In genomic region chr3:61522629-61523028, GRCh38 we compare ENCODE assay signal across 19 cellular contexts. TPM values are rescaled to one million over a fixed set of nuclear protein-coding genes. Genes with fewer than 3 reads are reported as not detected.
DNase-seq lines count a peak whose midpoint lies in the region; ATAC-seq, FAIRE-seq and TF ChIP-seq lines count a peak whose summit lies in the region.
"Had no signal": no experiment of that assay in that cellular context is flagged by ENCODE, and none has a peak within 500 bp of the region (broad histone marks: within the 10 kb centered on the region; RNA-seq: fewer than 3 reads in every experiment).

No MANE protein-coding gene starts in this region.

- no peak for DNase-seq in GM18507 (ENCODE audit: extremely low spot score, insufficient read length, low read depth)
- no peak for DNase-seq in GM23338 (ENCODE audit: low spot score)
- no peak for DNase-seq in activated B cell treated with CpG ODN at 0.5 μM for 24 hours
- DNase-seq in G401 (ENCODE audit: low spot score), result no peak
- no peak for DNase-seq in urothelium cell line (ENCODE audit: low spot score)
- DNase-seq: ACHN, AML-193, DMS 273 treated with DMSO at 0.1 percent for 48 hours, GF-D8, NCI-H187, NCI-H82, Peyer's patch, SK-N-SH had no signal

- H3K4me1 Mint-ChIP-seq in GM23338, result peaks cover 25% of the 10 kb centered on the region
- H3K4me1 Mint-ChIP-seq in activated B cell treated with CpG ODN at 0.5 μM for 24 hours, result peaks cover 13% of the 10 kb centered on the region
- H3K4me1 Mint-ChIP-seq: CD14-positive monocyte had no signal

- TF ChIP-seq RAD21 in neural cell (conservative IDR thresholded peaks at IDR 0.05), result no peak

- CTCF ChIA-PET in activated B cell treated with CpG ODN at 0.5 μM for 24 hours (lab: Charles Lee), result no interaction called here

- H3K36me3 ChIP-seq in GM23338 (ENCODE audit: insufficient read depth) (no peaks in the 10 kb centered on the region), neural cell (ENCODE audit: insufficient read depth, low read length) (no peaks in the 10 kb centered on the region)
- H3K36me3 ChIP-seq: HAP-1, Peyer's patch had no signal

- H3K9ac ChIP-seq in neural cell (ENCODE audit: low read length), result no peak overlapping the region
- H3K9ac ChIP-seq: SK-N-SH had no signal

- H3K9me2 ChIP-seq in GM23338 (ENCODE audit: insufficient read depth) (no peaks in the 10 kb centered on the region), neural cell (ENCODE audit: insufficient read depth, low read length) (no peaks in the 10 kb centered on the region)
- H3K9me2 ChIP-seq: SK-N-SH had no signal

- H3K27ac Mint-ChIP-seq in GM23338 (no peak overlapping the region), activated B cell treated with CpG ODN at 0.5 μM for 24 hours (no peak overlapping the region)
- H3K27ac Mint-ChIP-seq: CD14-positive monocyte had no signal

- H3K4me3 Mint-ChIP-seq in GM23338 (no peak overlapping the region), activated B cell treated with CpG ODN at 0.5 μM for 24 hours (no peak overlapping the region)
- H3K4me3 Mint-ChIP-seq: CD14-positive monocyte had no signal

- H2AFZ ChIP-seq in GM23338 (peak overlapping the region; percentile 56; the same call in 1 of the 2 replicates), neural cell (ENCODE audit: low read depth, low read length) (no peak overlapping the region)

- H3K27ac ChIP-seq in GM23338 (ENCODE audit: low read depth) (no peak overlapping the region), neural cell (ENCODE audit: low read length) (peak overlapping the region; percentile 18)
- H3K27ac ChIP-seq: Peyer's patch had no signal

- TF ChIP-seq EP300 in neural cell (conservative IDR thresholded peaks at IDR 0.05; ENCODE audit: poor library complexity, severe bottlenecking), result no peak

- no peaks in the 10 kb centered on the region for H3K9me3 ChIP-seq in neural cell (ENCODE audit: low read length)
- H3K9me3 ChIP-seq: HAP-1, Peyer's patch, SK-N-SH had no signal

- H3K9me3 Mint-ChIP-seq in GM23338 (no peaks in the 10 kb centered on the region; the same call in 2 of the 3 replicates), activated B cell treated with CpG ODN at 0.5 μM for 24 hours (no peaks in the 10 kb centered on the region)

- H3K4me2 ChIP-seq in GM23338 (no peak overlapping the region), neural cell (ENCODE audit: low read length) (no peak overlapping the region)
- H3K4me2 ChIP-seq: SK-N-SH had no signal

- H3K27me3 Mint-ChIP-seq in GM23338 (ENCODE audit: insufficient read depth, low read depth, poor library complexity) (no peaks in the 10 kb centered on the region), activated B cell treated with CpG ODN at 0.5 μM for 24 hours (no peaks in the 10 kb centered on the region)

- H3K4me1 ChIP-seq in GM23338 (ENCODE audit: insufficient read depth), result peaks cover 15% of the 10 kb centered on the region
- H3K4me1 ChIP-seq: HAP-1, Peyer's patch had no signal

- TF ChIP-seq CTCF in GM23338 (conservative IDR thresholded peaks at IDR 0.05; ENCODE audit: low read depth in 2 of 2) (no peak), activated B cell treated with CpG ODN at 0.5 μM for 24 hours (IDR thresholded peaks at IDR 0.05) (no peak), neural cell (IDR thresholded peaks at IDR 0.05; ENCODE audit: poor library complexity, severe bottlenecking) (no peak)

- H3K4me3 ChIP-seq in GM23338 (no peak overlapping the region), neural cell (ENCODE audit: low read length) (no peak overlapping the region)
- H3K4me3 ChIP-seq: HAP-1, Peyer's patch had no signal

- in situ Hi-C loops in G401 (cut with HindIII; ENCODE audit: low sequenced_read_pairs), result no loop called here

- H3F3A ChIP-seq in GM23338 (replicated peaks; ENCODE audit: low read depth), result no peaks in the 10 kb centered on the region
- no peaks in the 10 kb centered on the region for H3F3A ChIP-seq in neural cell (ENCODE audit: insufficient read depth, low read length, poor library complexity, severe bottlenecking)

- intact Hi-C loops in activated B cell treated with CpG ODN at 0.5 μM for 24 hours (cut with micrococcal nuclease), result loop anchor here (5.0 kb wide), 1 partner anchor 270 kb away; the partner anchor contains the start of gene FHIT

- FAIRE-seq in GM18507 (lab: Jason Lieb, UNC) (peak; percentile 62), urothelium cell line (lab: Jason Lieb, UNC) (no peak)
- FAIRE-seq: GM19239 had no signal

- POLR2A ChIA-PET in activated B cell treated with CpG ODN at 0.5 μM for 24 hours (lab: Charles Lee), result no interaction called here

- H4K20me1 ChIP-seq in GM23338 (replicated peaks; ENCODE audit: insufficient read depth) (no peaks in the 10 kb centered on the region), neural cell (ENCODE audit: insufficient read depth) (no peaks in the 10 kb centered on the region)

- H3K36me3 Mint-ChIP-seq in GM23338 (ENCODE audit: low read depth) (no peaks in the 10 kb centered on the region), activated B cell treated with CpG ODN at 0.5 μM for 24 hours (ENCODE audit: low read depth) (no peaks in the 10 kb centered on the region)
- H3K36me3 Mint-ChIP-seq: CD14-positive monocyte had no signal

- H3K27me3 ChIP-seq in GM23338 (ENCODE audit: insufficient read depth), result no peaks in the 10 kb centered on the region
- no peaks in the 10 kb centered on the region for H3K27me3 ChIP-seq in neural cell (ENCODE audit: insufficient read depth, low read depth, low read length)
- H3K27me3 ChIP-seq: Peyer's patch had no signal

- no peaks in the 10 kb centered on the region for H3K79me2 ChIP-seq in GM23338 (replicated peaks; ENCODE audit: insufficient read depth)
- H3K79me2 ChIP-seq in neural cell (replicated peaks; ENCODE audit: insufficient read depth, low read length), result no peaks in the 10 kb centered on the region

- ATAC-seq in GM23338, result peak; percentile 25
- ATAC-seq in activated B cell treated with CpG ODN at 0.5 μM for 24 hours (ENCODE audit: low read depth), result peak; percentile 28
- ATAC-seq in HG03159 (IDR thresholded peaks at IDR 0.05; ENCODE audit: unreplicated experiment), result no peak
- ATAC-seq: Right ventricle myocardium inferior had no signal

TF ChIP-seq in GM23338, 12 proteins besides CTCF, POLR2A, EP300 and RAD21 (continues in another document):
- TF ChIP-seq EZH2phosphoT487 (IDR thresholded peaks at IDR 0.05; ENCODE audit: unreplicated experiment) (no peak), EZH2 (IDR thresholded peaks at IDR 0.05; ENCODE audit: low read depth, unreplicated experiment) (no peak), JUNB (IDR thresholded peaks at IDR 0.05; ENCODE audit: unreplicated experiment) (no peak), ZNF114 (CRISPR knock-in tag; IDR thresholded peaks at IDR 0.05) (no peak), POLR2AphosphoS5 (IDR thresholded peaks at IDR 0.05; ENCODE audit: low read depth) (no peak), STAT1 (IDR thresholded peaks at IDR 0.05; ENCODE audit: unreplicated experiment) (no peak), ZNF331 (CRISPR knock-in tag; IDR thresholded peaks at IDR 0.05; ENCODE audit: low read depth) (no peak)

TF ChIP-seq in neural cell, 6 proteins besides CTCF, POLR2A, EP300 and RAD21:
- TF ChIP-seq POLR2AphosphoS5 (IDR thresholded peaks at IDR 0.05) (peak; percentile 21), TAF1 (IDR thresholded peaks at IDR 0.05; ENCODE audit: low read depth) (no peak)

RNA-seq across cellular contexts. Expression of gene PTPRG, which starts 38.7 kb away (rescaled TPM):
- total RNA-seq in GM23338 (2014; rRNA removed; shearing (Covaris generic)), result 117 and 131 TPM in 2 replicates
- polyA plus RNA-seq in GM23338 (2016; fragmentation: Nextera tagmentation; extraction: Ambion mirVana) (18.4 and 24.4 TPM in 2 replicates), neural cell (31.3 and 33.1 TPM in 2 replicates)
- total RNA-seq in activated B cell treated with CpG ODN at 0.5 μM for 24 hours, result 0.22 and 0.56 TPM in 2 replicates
- 150 and 174 TPM in 2 replicates for polyA minus RNA-seq in neural cell
- 1.1 and 1.4 TPM in 2 replicates for total RNA-seq in G401 (2014; rRNA removed; shearing (Covaris generic))
- polyA plus RNA-seq: CD14-positive monocyte had no signal

Comparison
In these comparisons a context has a peak if more than half of its experiments do, and no peak if none do; other contexts are left out.
1. RNA of gene PTPRG, which starts 38.7 kb away (total RNA-seq): 117 to 131 TPM in GM23338; 1.1 to 1.4 TPM in G401 and 0.22 to 0.56 TPM in activated B cell treated with CpG ODN at 0.5 μM for 24 hours; every median in the first group is over 10 times any median in the second.